Comparison of ENCODE assay signal across 11 cellular contexts in the genomic region with DNA sequence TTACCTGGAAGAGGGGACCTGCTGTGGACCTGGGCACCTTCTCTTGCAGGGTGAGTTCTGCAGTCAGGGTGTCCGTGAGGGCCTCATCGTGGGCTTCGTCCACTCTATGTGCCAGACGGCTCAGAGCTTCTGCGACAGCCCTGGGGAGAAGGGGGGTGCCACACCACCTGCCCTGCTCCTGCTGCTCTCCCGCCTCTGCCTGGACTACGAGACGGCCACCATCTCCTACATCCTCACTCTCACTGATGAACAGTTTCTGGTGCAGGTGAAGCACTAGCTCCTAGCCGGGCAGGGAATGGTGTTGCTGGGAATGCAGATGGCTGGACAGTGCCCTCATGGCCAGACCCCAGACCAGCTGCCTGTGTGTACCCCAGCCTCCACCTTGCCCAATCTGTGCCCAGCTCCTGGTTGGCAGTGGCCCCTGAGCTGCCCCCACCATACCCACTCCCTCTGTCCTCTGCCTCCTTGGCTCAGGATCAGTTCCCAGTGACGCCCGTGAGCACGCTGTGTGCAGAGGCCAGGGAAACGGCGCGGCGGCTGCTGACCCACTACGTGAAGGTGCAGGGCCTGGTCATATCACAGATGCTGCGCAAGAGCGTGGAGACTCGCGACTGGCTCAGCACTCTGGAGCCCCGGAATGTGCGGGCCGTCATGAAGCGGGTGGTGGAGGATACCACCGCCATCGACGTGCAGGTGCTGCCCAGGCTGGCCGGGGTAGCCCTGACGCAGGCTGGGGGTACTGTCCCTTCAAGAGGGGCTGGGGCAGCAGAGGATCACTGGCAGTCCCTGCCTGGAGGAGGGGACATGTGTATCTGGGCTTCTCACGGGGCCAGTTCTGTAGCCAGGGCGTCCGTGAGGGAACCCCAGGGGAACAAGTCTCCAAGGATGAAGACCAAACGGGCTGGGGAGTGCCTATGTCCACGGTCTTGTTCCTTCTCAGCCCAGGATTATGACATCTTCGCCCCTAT.
DNase-seq lines count a peak whose midpoint lies in the region; ATAC-seq and TF ChIP-seq lines count a peak whose summit lies in the region.
"Had no signal": no experiment of that assay in that cellular context is flagged by ENCODE, and none has a peak within 500 bp of the region (broad histone marks: within the 10 kb centered on the region; RNA-seq: fewer than 3 reads in every experiment).

No MANE protein-coding gene starts in this region.

- TF ChIP-seq CTCF in NB4 (IDR thresholded peaks at IDR 0.05; ENCODE audit: low read depth, low read length): no peak

- H3K9me3 Mint-ChIP-seq in activated T-cell treated with anti-CD3 and anti-CD28 coated beads, Interleukin-2, amount 50 U/mL, for 24 hours: no peaks in the 10 kb centered on the region
- H3K9me3 Mint-ChIP-seq in effector memory CD8-positive, alpha-beta T cell: no peaks in the 10 kb centered on the region
- no peaks in the 10 kb centered on the region for H3K9me3 Mint-ChIP-seq in stimulated activated effector memory CD8-positive, alpha-beta T cell treated with anti-CD3 and anti-CD28 coated beads, Interleukin-12 subunit alpha, Interleukin-12 subunit beta, amount 100 ng/mL, for 72 hours
- H3K9me3 Mint-ChIP-seq: type B pancreatic cell had no signal

- TF ChIP-seq POLR2A in NB4 (IDR thresholded peaks at IDR 0.05; ENCODE audit: extremely low read depth, insufficient read length): peak; percentile 2

- peaks cover 61% of the 10 kb centered on the region for H3K36me3 Mint-ChIP-seq in activated T-cell treated with anti-CD3 and anti-CD28 coated beads, Interleukin-2, amount 50 U/mL, for 24 hours (ENCODE audit: low read depth)
- H3K36me3 Mint-ChIP-seq in effector memory CD8-positive, alpha-beta T cell (ENCODE audit: insufficient read depth): peaks cover 45% of the 10 kb centered on the region
- peaks cover 67% of the 10 kb centered on the region for H3K36me3 Mint-ChIP-seq in stimulated activated effector memory CD8-positive, alpha-beta T cell treated with anti-CD3 and anti-CD28 coated beads, Interleukin-12 subunit alpha, Interleukin-12 subunit beta, amount 100 ng/mL, for 72 hours
- H3K36me3 Mint-ChIP-seq: type B pancreatic cell had no signal

- no peak for DNase-seq in activated T-cell treated with anti-CD3 and anti-CD28 coated beads, Interleukin-2, amount 50 U/mL, for 24 hours
- DNase-seq in activated T-cell treated with anti-CD3 and anti-CD28 coated beads for 4 hours (no peak), NB4 (ENCODE audit: low read depth) (no peak), EL (no peak)
- DNase-seq in effector memory CD8-positive, alpha-beta T cell: no peak
- no peak for DNase-seq in stimulated activated effector memory CD8-positive, alpha-beta T cell treated with anti-CD3 and anti-CD28 coated beads, Interleukin-12 subunit alpha, Interleukin-12 subunit beta, amount 100 ng/mL, for 72 hours (ENCODE audit: low spot score in 2 of 2)

- no peak overlapping the region for H3K4me3 ChIP-seq in NB4 (ENCODE audit: low read depth, low read length)
- H3K4me3 ChIP-seq: GM23338, MG63 had no signal

- H3K27me3 Mint-ChIP-seq in activated T-cell treated with anti-CD3 and anti-CD28 coated beads, Interleukin-2, amount 50 U/mL, for 24 hours: no peaks in the 10 kb centered on the region
- H3K27me3 Mint-ChIP-seq in effector memory CD8-positive, alpha-beta T cell: no peaks in the 10 kb centered on the region

- peak overlapping the region; percentile 92 for H3K27ac Mint-ChIP-seq in activated T-cell treated with anti-CD3 and anti-CD28 coated beads, Interleukin-2, amount 50 U/mL, for 24 hours
- peak overlapping the region; percentile 90 to 97 for H3K27ac Mint-ChIP-seq in effector memory CD8-positive, alpha-beta T cell
- peak overlapping the region; percentile 75 for H3K27ac Mint-ChIP-seq in stimulated activated effector memory CD8-positive, alpha-beta T cell treated with anti-CD3 and anti-CD28 coated beads, Interleukin-12 subunit alpha, Interleukin-12 subunit beta, amount 100 ng/mL, for 72 hours
- H3K27ac Mint-ChIP-seq: GM23338 had no signal

- peaks cover 47% of the 10 kb centered on the region for H3K4me1 Mint-ChIP-seq in activated T-cell treated with anti-CD3 and anti-CD28 coated beads, Interleukin-2, amount 50 U/mL, for 24 hours (ENCODE audit: low read depth)
- H3K4me1 Mint-ChIP-seq in effector memory CD8-positive, alpha-beta T cell (ENCODE audit: low read depth in 2 of 2): peaks cover 28 to 34% of the 10 kb centered on the region in 2 donors
- H3K4me1 Mint-ChIP-seq in stimulated activated effector memory CD8-positive, alpha-beta T cell treated with anti-CD3 and anti-CD28 coated beads, Interleukin-12 subunit alpha, Interleukin-12 subunit beta, amount 100 ng/mL, for 72 hours: peaks cover 37% of the 10 kb centered on the region

- ATAC-seq in effector memory CD8-positive, alpha-beta T cell (replicated peaks): no peak
- ATAC-seq in stimulated activated effector memory CD8-positive, alpha-beta T cell treated with anti-CD3 and anti-CD28 coated beads, Interleukin-12 subunit alpha, Interleukin-12 subunit beta, amount 100 ng/mL, for 72 hours: no peak
- ATAC-seq in HG03196 (IDR thresholded peaks at IDR 0.05; ENCODE audit: unreplicated experiment) (no peak), GM21515 (IDR thresholded peaks at IDR 0.05; ENCODE audit: unreplicated experiment) (no peak)

- no peak overlapping the region for H3K4me3 Mint-ChIP-seq in activated T-cell treated with anti-CD3 and anti-CD28 coated beads, Interleukin-2, amount 50 U/mL, for 24 hours
- H3K4me3 Mint-ChIP-seq in effector memory CD8-positive, alpha-beta T cell: no peak overlapping the region
- no peak overlapping the region for H3K4me3 Mint-ChIP-seq in stimulated activated effector memory CD8-positive, alpha-beta T cell treated with anti-CD3 and anti-CD28 coated beads, Interleukin-12 subunit alpha, Interleukin-12 subunit beta, amount 100 ng/mL, for 72 hours
